Comparison of ENCODE assay signal across 18 cellular contexts in the genomic region with DNA sequence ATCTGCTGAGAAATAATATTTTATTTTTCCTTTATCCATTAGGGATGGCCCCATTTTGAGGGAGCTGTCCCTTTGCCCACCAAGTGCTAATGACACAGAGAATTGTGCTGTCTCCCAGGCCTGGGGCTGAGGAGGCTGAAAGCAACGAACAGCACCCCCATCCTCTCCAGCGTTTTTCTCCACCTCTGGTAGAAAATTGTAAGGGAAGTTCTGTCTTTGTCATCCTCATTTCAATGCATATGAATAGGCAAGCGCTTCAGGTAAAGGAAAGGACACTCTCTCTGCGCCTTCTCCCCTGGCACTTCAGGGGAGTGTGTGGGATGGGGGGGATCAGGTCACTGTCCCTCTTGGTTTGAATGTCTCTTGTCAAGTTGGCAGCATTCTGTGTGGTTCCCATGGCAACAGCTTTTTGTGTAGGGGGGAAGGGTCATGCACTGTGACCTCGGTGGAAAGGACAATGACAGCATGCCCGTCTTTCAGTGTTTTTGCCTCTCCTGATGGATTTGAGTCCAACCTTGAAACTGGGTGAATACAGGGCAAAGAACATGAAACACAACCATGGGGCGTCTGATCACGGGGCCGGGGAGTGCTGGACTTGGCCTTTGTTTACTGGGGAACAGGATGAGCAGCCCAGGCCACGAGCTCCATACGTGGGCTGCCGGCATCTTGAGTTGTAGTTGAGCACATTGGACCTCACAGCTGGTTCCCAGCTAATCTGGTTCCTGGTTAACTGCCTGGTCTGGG.
"Had no signal": no experiment of that assay in that cellular context is flagged by ENCODE, and none has a peak within 500 bp of the region (broad histone marks: within the 10 kb centered on the region; RNA-seq: fewer than 3 reads in every experiment).

No MANE protein-coding gene starts in this region.

- H3K36me3 ChIP-seq: vagina, WERI-Rb-1 had no signal

- H3K27ac ChIP-seq: foreskin keratinocyte, vagina, WERI-Rb-1 had no signal

- H3K9me3 Mint-ChIP-seq: type B pancreatic cell had no signal

- ATAC-seq: activated CD8-positive, alpha-beta T cell treated with anti-CD3 and anti-CD28 coated beads, Interleukin-2, amount 10 ng/mL, durations not matched to agents 7 days and 5 days; foreskin keratinocyte; left cardiac atrium; natural killer cell treated with Interleukin-12 subunit alpha and Interleukin-12 subunit beta and Interleukin-15 and Interleukin-18, amount 100 ng/mL, for 72 hours; sciatic nerve; stimulated activated memory B cell treated with anti-CD40 and anti-IgM and Interleukin-4, amounts not matched to agents 10 μg/mL and 1 μg/mL and 100 μg/mL, for 72 hours had no signal

- H3K4me1 ChIP-seq: foreskin keratinocyte, vagina had no signal

- H3K27me3 ChIP-seq: vagina had no signal

- H3K4me3 Mint-ChIP-seq: activated CD8-positive, alpha-beta T cell treated with anti-CD3 and anti-CD28 coated beads, Interleukin-2, amount 10 ng/mL, durations not matched to agents 7 days and 5 days; activated naive CD4-positive, alpha-beta T cell treated with anti-CD3 and anti-CD28 coated beads, Interleukin-2, amount 50 U/mL, for 24 hours; natural killer cell treated with Interleukin-12 subunit alpha and Interleukin-12 subunit beta and Interleukin-15 and Interleukin-18, amount 100 ng/mL, for 72 hours; stimulated activated memory B cell treated with anti-CD40 and anti-IgM and Interleukin-4, amounts not matched to agents 10 μg/mL and 1 μg/mL and 100 μg/mL, for 72 hours; type B pancreatic cell had no signal

- H3K9me3 ChIP-seq: vagina had no signal

- DNase-seq: activated CD4-positive, alpha-beta T cell treated with anti-CD3 and anti-CD28 coated beads for 1 hour; activated CD4-positive, alpha-beta T cell treated with anti-CD3 and anti-CD28 coated beads, Interleukin-2, amount 50 U/mL, for 1 hour; activated CD8-positive, alpha-beta T cell treated with anti-CD3 and anti-CD28 coated beads, Interleukin-2, amount 10 ng/mL, durations not matched to agents 7 days and 5 days; activated gamma-delta T cell treated with Interleukin-2 at 50 U/mL for 16 hours; aorta; effector CD8-positive, alpha-beta T cell; foreskin keratinocyte; left cardiac atrium; posterior cingulate gyrus; small intestine; stimulated activated CD4-positive, alpha-beta T cell treated with anti-CD3 and anti-CD28 coated beads, Interleukin-2, amount 100 ng/mL, for 24 hours; WERI-Rb-1 had no signal

- H3K27ac Mint-ChIP-seq: activated CD8-positive, alpha-beta T cell treated with anti-CD3 and anti-CD28 coated beads, Interleukin-2, amount 10 ng/mL, durations not matched to agents 7 days and 5 days; activated naive CD4-positive, alpha-beta T cell treated with anti-CD3 and anti-CD28 coated beads, Interleukin-2, amount 50 U/mL, for 24 hours; natural killer cell treated with Interleukin-12 subunit alpha and Interleukin-12 subunit beta and Interleukin-15 and Interleukin-18, amount 100 ng/mL, for 72 hours; stimulated activated memory B cell treated with anti-CD40 and anti-IgM and Interleukin-4, amounts not matched to agents 10 μg/mL and 1 μg/mL and 100 μg/mL, for 72 hours; type B pancreatic cell had no signal

- H3K4me3 ChIP-seq: vagina had no signal
